ENCODE assay signal across 8 cellular contexts in genomic region chr16:66553223-66553622, GRCh38. TPM values are rescaled to one million over a fixed set of nuclear protein-coding genes. Genes with fewer than 3 reads are reported as not detected.
DNase-seq lines count a peak whose midpoint lies in the region; ATAC-seq and TF ChIP-seq lines count a peak whose summit lies in the region.

No MANE protein-coding gene starts in this region.

- peaks cover 43% of the 10 kb centered on the region for H3K36me3 ChIP-seq in KOPT-K1 (ENCODE audit: insufficient read depth, low read length)

- H3K36me3 Mint-ChIP-seq in brain (peaks cover 5% of the 10 kb centered on the region), naive B cell (peaks cover 5 to 20% of the 10 kb centered on the region in 2 donors)

- H3K9me3 Mint-ChIP-seq in brain: peaks cover 0 to 4% (median 2%) of the 10 kb centered on the region in 5 experiments
- no peaks in the 10 kb centered on the region for H3K9me3 Mint-ChIP-seq in naive B cell

- DNase-seq in AG10803 (ENCODE audit: low read depth): no peak
- no peak for DNase-seq in naive B cell
- no peak for DNase-seq in GDM1 (lab: John Stamatoyannopoulos, UW)
- DNase-seq in putamen (ENCODE audit: low spot score): no peak
- no peak for DNase-seq in DMS79 treated with DMSO at 0.1 percent for 48 hours (lab: John Stamatoyannopoulos, UW)

- peak overlapping the region; percentile 98 for H3K27ac ChIP-seq in KOPT-K1 (ENCODE audit: low read depth, low read length, poor library complexity, severe bottlenecking)

- H3K4me3 Mint-ChIP-seq in brain (peak overlapping the region; percentile 72 to 94 (median 90)), naive B cell (peak overlapping the region; percentile 92 to 99 (median 97))

- H3K4me1 Mint-ChIP-seq in brain (peaks cover 72% of the 10 kb centered on the region), naive B cell (peaks cover 67 to 80% (median 69%) of the 10 kb centered on the region in 3 donors)

- H3K4me3 ChIP-seq in AG10803 (ENCODE audit: low read length): peak overlapping the region; percentile 90

- H3K27ac Mint-ChIP-seq in brain: peak overlapping the region in 3 of 5 experiments; percentile 16 to 97 (median 50)
- H3K27ac Mint-ChIP-seq in naive B cell: peak overlapping the region in 5 of 6 donors; percentile 2 to 95 (median 67)

- TF ChIP-seq CTCF in AG10803 (conservative IDR thresholded peaks at IDR 0.05; ENCODE audit: low read length) (no peak), brain (conservative IDR thresholded peaks at IDR 0.05) (no peak)

- ATAC-seq in naive B cell (ENCODE audit: low read depth in 2 of 2) (no peak), HG02623 (IDR thresholded peaks at IDR 0.05; ENCODE audit: unreplicated experiment) (no peak)

- no peaks in the 10 kb centered on the region for H3K9me3 ChIP-seq in KOPT-K1 (ENCODE audit: insufficient read depth, low read length, poor library complexity, severe bottlenecking)

- peaks cover 9% of the 10 kb centered on the region for H3K27me3 Mint-ChIP-seq in brain
- no peaks in the 10 kb centered on the region for H3K27me3 Mint-ChIP-seq in naive B cell

RNA-seq across cellular contexts. Expression of gene CKLF, which starts 0.8 kb away (rescaled TPM):
- polyA plus RNA-seq in brain (ENCODE audit: insufficient read depth, low read depth, low replicate concordance) (90.4 TPM), naive B cell (ENCODE audit: low read depth in 6 of 6) (100 to 1,000 TPM in 1 of 6 donors, 10 to 100 TPM in 5; 55.2 to 108 (median 67.7) TPM)

RNA-seq across cellular contexts. Expression of gene TK2, which starts 3.3 kb away (rescaled TPM):
- 18.2 TPM for polyA plus RNA-seq in brain (ENCODE audit: insufficient read depth, low read depth, low replicate concordance)
- polyA plus RNA-seq in naive B cell (ENCODE audit: low read depth in 6 of 6): 1 to 10 TPM; 1.8 to 5.9 (median 3.8) TPM

RNA-seq across cellular contexts. Expression of gene CMTM1, which starts 13.0 kb away (rescaled TPM):
- polyA plus RNA-seq in brain (ENCODE audit: insufficient read depth, low read depth, low replicate concordance) (1.1 TPM), naive B cell (ENCODE audit: low read depth in 6 of 6) (under 1 TPM in 4 of 6 donors, not detected in 2; 0.49 to 0.97 (median 0.70) TPM)

RNA-seq across cellular contexts. Expression of gene CMTM2, which starts 26.0 kb away (rescaled TPM):
- polyA plus RNA-seq in brain (ENCODE audit: insufficient read depth, low read depth, low replicate concordance): 0.32 TPM
- 1 to 10 TPM in 3 of 6 donors, not detected in 3; 1.0 to 4.1 (median 2.7) TPM for polyA plus RNA-seq in naive B cell (ENCODE audit: low read depth in 6 of 6)

RNA-seq across cellular contexts. Expression of gene CMTM3, which starts 51.3 kb away (rescaled TPM):
- polyA plus RNA-seq in brain (ENCODE audit: insufficient read depth, low read depth, low replicate concordance) (32.5 TPM), naive B cell (ENCODE audit: low read depth in 6 of 6) (10 to 100 TPM; 17.0 to 24.3 (median 19.1) TPM)
